Comparison of ENCODE assay signal across 8 cellular contexts in the genomic region with DNA sequence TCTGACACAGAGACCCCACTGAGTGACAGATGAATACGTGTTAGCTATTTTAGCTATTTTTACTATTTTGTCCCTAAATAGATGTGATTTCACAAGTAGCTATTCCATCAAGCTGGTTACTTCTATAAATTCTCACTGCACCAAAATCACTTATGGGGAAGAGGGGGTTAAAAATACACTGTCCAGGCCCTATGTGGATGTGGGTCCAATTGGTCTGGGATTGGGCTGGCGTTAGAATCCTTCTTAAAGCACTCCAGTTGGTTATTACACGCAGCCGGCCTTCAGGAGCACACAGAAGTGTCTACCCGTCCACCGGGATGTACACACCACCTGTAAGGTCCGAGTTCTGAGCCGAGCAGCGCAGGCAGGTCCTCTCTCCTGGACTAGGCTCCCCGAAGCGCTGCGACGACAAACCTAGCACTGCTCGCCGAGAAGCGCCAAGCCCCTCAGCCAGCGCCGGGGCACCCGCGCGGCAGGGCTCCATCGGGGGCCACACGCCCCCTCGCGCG.
DNase-seq lines count a peak whose midpoint lies in the region; ATAC-seq and TF ChIP-seq lines count a peak whose summit lies in the region.

No MANE protein-coding gene starts in this region.

- no peaks in the 10 kb centered on the region for H4K20me1 ChIP-seq in OCI-LY1 (ENCODE audit: insufficient read depth, low read length)

- peak; percentile 3 for ATAC-seq in activated CD4-positive, alpha-beta T cell treated with anti-CD3 and anti-CD28 coated beads for 36 hours
- ATAC-seq in naive thymus-derived CD8-positive, alpha-beta T cell = no peak

- POLR2A ChIA-PET in activated CD4-positive, alpha-beta T cell treated with anti-CD3 and anti-CD28 coated beads for 36 hours (lab: Charles Lee) = interaction anchor here (0.5 to 3.0 kb wide), 8 partner anchors 8 to 192 kb away, joined by 3 to 12 read pairs (median 4); no protein-coding TSS in a partner anchor
- POLR2A ChIA-PET in naive thymus-derived CD8-positive, alpha-beta T cell (lab: Charles Lee) = interaction anchor here (0.6 to 6.4 kb wide), 8 partner anchors 48 to 348 kb away, joined by 3 to 45 read pairs (median 6); a partner anchor contains a TSS

- DNase-seq in activated CD4-positive, alpha-beta T cell treated with anti-CD3 and anti-CD28 coated beads for 36 hours = no peak
- no peak for DNase-seq in activated CD4-positive, alpha-beta T cell treated with anti-CD3 and anti-CD28 coated beads, Interleukin-2, amount 50 U/mL, for 1 hour
- DNase-seq in effector memory CD4-positive, alpha-beta T cell = no peak
- DNase-seq in naive thymus-derived CD8-positive, alpha-beta T cell = peak in 1 of 10 donors; percentile 46
- DNase-seq in SIG-M5 treated with dmso at 0.1 percent for 504 hours (lab: John Stamatoyannopoulos, UW; ENCODE audit: unreplicated experiment) (no peak), GDM1 (lab: John Stamatoyannopoulos, UW) (no peak), MV-4-11 (lab: John Stamatoyannopoulos, UW) (no peak)

- peak overlapping the region; percentile 80 for H3K27ac ChIP-seq in OCI-LY1 (ENCODE audit: low read depth, low read length, poor library complexity, severe bottlenecking)
- peak overlapping the region; percentile 76 for H3K27ac ChIP-seq in effector memory CD4-positive, alpha-beta T cell (ENCODE audit: insufficient read depth, low read length, poor library complexity, severe bottlenecking)

- peaks cover 64% of the 10 kb centered on the region for H3K4me1 ChIP-seq in OCI-LY1 (ENCODE audit: insufficient read depth, low read length, severe bottlenecking)
- peaks cover 28% of the 10 kb centered on the region for H3K4me1 ChIP-seq in effector memory CD4-positive, alpha-beta T cell (ENCODE audit: control insufficient read depth, insufficient read depth, low read length, poor library complexity, severe bottlenecking)

- no peaks in the 10 kb centered on the region for H3K27me3 Mint-ChIP-seq in activated CD4-positive, alpha-beta T cell treated with anti-CD3 and anti-CD28 coated beads for 36 hours
- H3K27me3 Mint-ChIP-seq in naive thymus-derived CD8-positive, alpha-beta T cell = peaks cover 0 to 7% (median 0%) of the 10 kb centered on the region in 5 donors

- H3K27me3 ChIP-seq in OCI-LY1 (ENCODE audit: insufficient read depth, low read length) = no peaks in the 10 kb centered on the region
- H3K27me3 ChIP-seq in effector memory CD4-positive, alpha-beta T cell (replicated peaks; ENCODE audit: control insufficient read depth, insufficient read depth, low read length, poor library complexity, severe bottlenecking) = no peaks in the 10 kb centered on the region

- peak overlapping the region; percentile 75 for H3K27ac Mint-ChIP-seq in activated CD4-positive, alpha-beta T cell treated with anti-CD3 and anti-CD28 coated beads for 36 hours
- peak overlapping the region; percentile 81 to 100 (median 96) for H3K27ac Mint-ChIP-seq in naive thymus-derived CD8-positive, alpha-beta T cell

- intact Hi-C loops in activated CD4-positive, alpha-beta T cell treated with anti-CD3 and anti-CD28 coated beads for 36 hours (cut with DNase I, micrococcal nuclease) = loop anchor here (5.0 to 10.0 kb wide), 11 partner anchors 93 to 1881 kb away; a partner anchor contains a TSS

- H3K9me3 ChIP-seq in OCI-LY1 (ENCODE audit: low read length) = no peaks in the 10 kb centered on the region
- no peaks in the 10 kb centered on the region for H3K9me3 ChIP-seq in effector memory CD4-positive, alpha-beta T cell (ENCODE audit: control insufficient read depth, low read length)

- peak overlapping the region; percentile 74 for H3K4me3 Mint-ChIP-seq in activated CD4-positive, alpha-beta T cell treated with anti-CD3 and anti-CD28 coated beads for 36 hours
- peak overlapping the region; percentile 79 to 92 (median 88) for H3K4me3 Mint-ChIP-seq in naive thymus-derived CD8-positive, alpha-beta T cell

- H3K36me3 Mint-ChIP-seq in activated CD4-positive, alpha-beta T cell treated with anti-CD3 and anti-CD28 coated beads for 36 hours (ENCODE audit: low read depth) = peaks cover 30% of the 10 kb centered on the region
- H3K36me3 Mint-ChIP-seq in naive thymus-derived CD8-positive, alpha-beta T cell = peaks cover 4 to 43% (median 9%) of the 10 kb centered on the region in 3 donors

- TF ChIP-seq CTCF in OCI-LY1 (IDR thresholded peaks at IDR 0.05; ENCODE audit: low read length) = no peak

- H3K9ac ChIP-seq in OCI-LY1 (ENCODE audit: low read length) = peak overlapping the region; percentile 65

- peaks cover 79% of the 10 kb centered on the region for H3K79me2 ChIP-seq in OCI-LY1 (ENCODE audit: insufficient read depth, low read length)

- peak overlapping the region; percentile 64 for H3K4me3 ChIP-seq in OCI-LY1 (ENCODE audit: low read depth, low read length, poor library complexity, severe bottlenecking)
- H3K4me3 ChIP-seq in effector memory CD4-positive, alpha-beta T cell (ENCODE audit: insufficient read depth, low read depth, low read length, poor library complexity, severe bottlenecking) = peak overlapping the region; percentile 62

- peak overlapping the region; percentile 81 for H3K4me2 ChIP-seq in OCI-LY1 (ENCODE audit: low read length)

- H3K9me2 ChIP-seq in OCI-LY1 (ENCODE audit: low read depth, low read length) = no peaks in the 10 kb centered on the region

- H2AFZ ChIP-seq in OCI-LY1 (ENCODE audit: low read length) = no peak overlapping the region

- H3K4me1 Mint-ChIP-seq in activated CD4-positive, alpha-beta T cell treated with anti-CD3 and anti-CD28 coated beads for 36 hours = peaks cover 64% of the 10 kb centered on the region
- peaks cover 52 to 89% (median 72%) of the 10 kb centered on the region in 4 donors for H3K4me1 Mint-ChIP-seq in naive thymus-derived CD8-positive, alpha-beta T cell

- CTCF ChIA-PET in activated CD4-positive, alpha-beta T cell treated with anti-CD3 and anti-CD28 coated beads for 36 hours (lab: Charles Lee) = interaction anchor here (0.6 to 2.3 kb wide), 7 partner anchors 9 to 337 kb away, joined by 3 to 7 read pairs (median 4); no protein-coding TSS in a partner anchor

- no peaks in the 10 kb centered on the region; the same call in 1 of the 2 replicates for H3F3A ChIP-seq in OCI-LY1 (ENCODE audit: insufficient read depth, low read length)

- no peaks in the 10 kb centered on the region for H3K9me3 Mint-ChIP-seq in activated CD4-positive, alpha-beta T cell treated with anti-CD3 and anti-CD28 coated beads for 36 hours (ENCODE audit: low read depth)
- H3K9me3 Mint-ChIP-seq in naive thymus-derived CD8-positive, alpha-beta T cell = peaks cover 0 to 7% (median 0%) of the 10 kb centered on the region in 9 donors

- peaks cover 71% of the 10 kb centered on the region for H3K36me3 ChIP-seq in OCI-LY1 (ENCODE audit: insufficient read depth, low read length)
- peaks cover 8% of the 10 kb centered on the region for H3K36me3 ChIP-seq in effector memory CD4-positive, alpha-beta T cell (ENCODE audit: control insufficient read depth, insufficient read depth, low read length)
